In genomic region chr2:172259835-172260234, GRCh38 we compare ENCODE assay signal across 20 cellular contexts.
"Had no signal": no experiment of that assay in that cellular context is flagged by ENCODE, and none has a peak within 500 bp of the region (broad histone marks: within the 10 kb centered on the region; RNA-seq: fewer than 3 reads in every experiment).

No MANE protein-coding gene starts in this region.

- FAIRE-seq: urothelium cell line had no signal

- H3K27me3 ChIP-seq: cardiac muscle cell, sigmoid colon, spleen, thyroid gland had no signal

- H3K9me3 ChIP-seq: left ventricle myocardium inferior, sigmoid colon, thyroid gland had no signal

- H3K4me3 Mint-ChIP-seq: activated CD4-positive, alpha-beta T cell treated with anti-CD3 and anti-CD28 coated beads for 36 hours; dendritic cell treated with granulocyte-macrophage colony-stimulating factor and Interleukin-4, amounts not matched to agents 40 ng/mL and 50 ng/mL, for 4 days; memory B cell; natural killer cell; stimulated activated memory B cell treated with anti-CD40 and anti-IgM and Interleukin-4, amounts not matched to agents 10 μg/mL and 1 μg/mL and 100 μg/mL, for 72 hours had no signal

- H3K27me3 Mint-ChIP-seq: activated CD4-positive, alpha-beta T cell treated with anti-CD3 and anti-CD28 coated beads for 36 hours; dendritic cell treated with granulocyte-macrophage colony-stimulating factor and Interleukin-4, amounts not matched to agents 40 ng/mL and 50 ng/mL, for 4 days had no signal

- H3K36me3 ChIP-seq: cardiac muscle cell, left ventricle myocardium inferior, sigmoid colon, spleen, thyroid gland had no signal

- H3K4me3 ChIP-seq: cardiac muscle cell, left ventricle myocardium inferior, sigmoid colon, spleen, thyroid gland had no signal

- H3K9me3 Mint-ChIP-seq: dendritic cell treated with granulocyte-macrophage colony-stimulating factor and Interleukin-4, amounts not matched to agents 40 ng/mL and 50 ng/mL, for 4 days; memory B cell; natural killer cell had no signal

- DNase-seq: activated CD4-positive, alpha-beta T cell treated with anti-CD3 and anti-CD28 coated beads for 36 hours; activated CD4-positive, alpha-beta T cell treated with anti-CD3 and anti-CD28 coated beads, Interleukin-2, amount 50 U/mL, for 48 hours; activated gamma-delta T cell treated with Interleukin-2 at 50 U/mL for 16 hours; effector CD8-positive, alpha-beta T cell; foreskin fibroblast; glutamatergic neuron; hypothalamus; left ventricle myocardium inferior; natural killer cell; posterior cingulate gyrus; sigmoid colon; spleen; stimulated activated CD4-positive, alpha-beta T cell treated with anti-CD3 and anti-CD28 coated beads, Interleukin-4, amount 100 ng/mL, for 4 hours; thyroid gland had no signal

- H3K4me1 Mint-ChIP-seq: activated CD4-positive, alpha-beta T cell treated with anti-CD3 and anti-CD28 coated beads for 36 hours; memory B cell; natural killer cell; stimulated activated memory B cell treated with anti-CD40 and anti-IgM and Interleukin-4, amounts not matched to agents 10 μg/mL and 1 μg/mL and 100 μg/mL, for 72 hours had no signal

- H3K27ac ChIP-seq: cardiac muscle cell, left ventricle myocardium inferior, sigmoid colon, spleen, thyroid gland had no signal

- ATAC-seq: activated CD4-positive, alpha-beta T cell treated with anti-CD3 and anti-CD28 coated beads for 36 hours; activated naive CD4-positive, alpha-beta T cell treated with anti-CD3 and anti-CD28 coated beads, Interleukin-2, amount 50 U/mL, for 72 hours; natural killer cell; stimulated activated memory B cell treated with anti-CD40 and anti-IgM and Interleukin-4, amounts not matched to agents 10 μg/mL and 1 μg/mL and 100 μg/mL, for 72 hours had no signal

- H3K27ac Mint-ChIP-seq: activated CD4-positive, alpha-beta T cell treated with anti-CD3 and anti-CD28 coated beads for 36 hours; activated naive CD4-positive, alpha-beta T cell treated with anti-CD3 and anti-CD28 coated beads, Interleukin-2, amount 50 U/mL, for 72 hours; dendritic cell treated with granulocyte-macrophage colony-stimulating factor and Interleukin-4, amounts not matched to agents 40 ng/mL and 50 ng/mL, for 4 days; memory B cell; natural killer cell; stimulated activated memory B cell treated with anti-CD40 and anti-IgM and Interleukin-4, amounts not matched to agents 10 μg/mL and 1 μg/mL and 100 μg/mL, for 72 hours had no signal

- H3K36me3 Mint-ChIP-seq: activated naive CD4-positive, alpha-beta T cell treated with anti-CD3 and anti-CD28 coated beads, Interleukin-2, amount 50 U/mL, for 72 hours; memory B cell; natural killer cell; stimulated activated memory B cell treated with anti-CD40 and anti-IgM and Interleukin-4, amounts not matched to agents 10 μg/mL and 1 μg/mL and 100 μg/mL, for 72 hours had no signal

- H3K4me1 ChIP-seq: left ventricle myocardium inferior, sigmoid colon, spleen, thyroid gland had no signal
